In the genomic region with DNA sequence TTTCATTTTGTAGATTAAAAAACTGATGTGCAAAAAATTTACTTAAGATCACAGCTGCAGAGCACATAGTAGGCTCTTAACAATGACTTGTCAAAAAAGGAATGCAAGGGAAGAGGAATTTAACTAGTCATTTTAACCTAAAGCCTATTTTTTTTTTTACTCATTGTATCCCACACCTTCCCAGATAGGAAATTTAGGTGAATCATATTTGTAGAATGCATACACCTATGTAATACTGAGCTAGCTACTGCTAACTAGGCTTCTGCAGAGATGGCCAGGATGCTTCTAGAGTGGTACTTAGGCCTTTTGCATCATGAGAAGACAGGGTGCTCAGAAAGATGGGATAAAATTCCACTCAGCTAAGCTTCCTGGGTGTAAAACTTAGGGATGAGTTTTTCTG, we compare ENCODE assay signal across 20 cellular contexts.
A peak's percentile ranks its signal among the peaks of the same experiment; 100 is the strongest.
DNase-seq lines count a peak whose midpoint lies in the region; ATAC-seq, FAIRE-seq and TF ChIP-seq lines count a peak whose summit lies in the region.
"Had no signal": no experiment of that assay in that cellular context is flagged by ENCODE, and none has a peak within 500 bp of the region (broad histone marks: within the 10 kb centered on the region; RNA-seq: fewer than 3 reads in every experiment).

No MANE protein-coding gene starts in this region.

- FAIRE-seq in RCC 7860 (lab: Jason Lieb, UNC) = no peak
- FAIRE-seq: G401.6 had no signal

- peak overlapping the region; percentile 88 for H3K27ac Mint-ChIP-seq in Caco-2 (ENCODE audit: unreplicated experiment)

- H3K4me1 ChIP-seq in Caco-2 (peaks cover 92% of the 10 kb centered on the region), trophoblast cell (ENCODE audit: control insufficient read depth in 1 of 2, insufficient read depth in 2 of 2, low read length in 2 of 2) (peaks cover 0 to 5% of the 10 kb centered on the region in 2 experiments)

- H3K9me3 ChIP-seq in Caco-2 (peaks cover 2% of the 10 kb centered on the region; the same call in 1 of the 2 replicates), trophoblast cell (ENCODE audit: insufficient read depth, low read depth, low read length) (no peaks in the 10 kb centered on the region)

- no peaks in the 10 kb centered on the region for H3K79me2 ChIP-seq in trophoblast cell (ENCODE audit: control insufficient read depth, insufficient read depth, low read length, poor library complexity)

- no peak overlapping the region for H3K23ac ChIP-seq in trophoblast cell (ENCODE audit: low read length)

- H2AK5ac ChIP-seq in trophoblast cell (ENCODE audit: low read length) = no peak overlapping the region

- peaks cover 4% of the 10 kb centered on the region for H3K36me3 ChIP-seq in Caco-2 (ENCODE audit: control insufficient read depth, insufficient read depth, low read length)
- no peaks in the 10 kb centered on the region for H3K36me3 ChIP-seq in trophoblast cell (ENCODE audit: control insufficient read depth in 1 of 2, insufficient read depth in 2 of 2, low read length in 2 of 2)

- CTCF ChIA-PET in Caco-2 (lab: Charles Lee) = no interaction called here

- no peak overlapping the region for H4K8ac ChIP-seq in trophoblast cell (ENCODE audit: low read depth, low read length)

- H3K27me3 Mint-ChIP-seq in Caco-2 (ENCODE audit: insufficient read depth, unreplicated experiment) = no peaks in the 10 kb centered on the region

- no peak overlapping the region for H2AFZ ChIP-seq in trophoblast cell (ENCODE audit: insufficient read depth, low read length, poor library complexity)
- H2AFZ ChIP-seq: PC-9 had no signal

- no peak overlapping the region for H3K14ac ChIP-seq in trophoblast cell (ENCODE audit: low read length)

- POLR2A ChIA-PET in Caco-2 (lab: Charles Lee) = no interaction called here

- no peak overlapping the region for H2BK120ac ChIP-seq in trophoblast cell (ENCODE audit: insufficient read depth, low read length, poor library complexity)

- peak overlapping the region; percentile 52 for H2BK12ac ChIP-seq in trophoblast cell (ENCODE audit: low read length)

- H2BK5ac ChIP-seq in trophoblast cell (ENCODE audit: low read depth, low read length, poor library complexity) = no peak overlapping the region

- DNase-seq in Caco-2 = no peak
- peak; percentile 7 for DNase-seq in RCC 7860 (ENCODE audit: low spot score)
- peak; percentile 65 for DNase-seq in epithelial cell of esophagus (ENCODE audit: low read depth)
- peak in 1 of 2 donors; percentile 32 for DNase-seq in trophoblast cell
- DNase-seq in NCI-H128 (lab: John Stamatoyannopoulos, UW; ENCODE audit: unreplicated experiment) = no peak
- no peak for DNase-seq in foreskin melanocyte
- DNase-seq: DMS53; Karpas-422; NCI-H1092 treated with DMSO at 0.1 percent for 48 hours; NCI-H1436 treated with DMSO at 0.1 percent for 48 hours; NCI-H1930; NCI-H2107; NCI-H526; NK-92 treated with Interleukin-12 subunit alpha and Interleukin-12 subunit beta, amount 100 ng/mL, for 24 hours; RPMI8226; SHP77 had no signal

- H3K27ac ChIP-seq in trophoblast cell (ENCODE audit: low read depth, low read length) = no peak overlapping the region
- H3K27ac ChIP-seq: PC-9 had no signal

- peaks cover 39% of the 10 kb centered on the region for H3K36me3 Mint-ChIP-seq in Caco-2 (ENCODE audit: insufficient read depth, unreplicated experiment)

- no peak overlapping the region for H3K4me3 Mint-ChIP-seq in Caco-2 (ENCODE audit: unreplicated experiment)

- H3K4me1 Mint-ChIP-seq in Caco-2 (ENCODE audit: low read depth, unreplicated experiment) = peaks cover 72% of the 10 kb centered on the region

- no peak overlapping the region for H4K91ac ChIP-seq in trophoblast cell (ENCODE audit: low read depth, low read length)

- intact Hi-C loops in Caco-2 (cut with micrococcal nuclease; ENCODE audit: unreplicated experiment) = loop anchor here (5.0 to 10.0 kb wide), 4 partner anchors 137 to 1800 kb away; no protein-coding TSS in a partner anchor

- H3K9me3 Mint-ChIP-seq in Caco-2 (ENCODE audit: unreplicated experiment) = peaks cover 12% of the 10 kb centered on the region

- ATAC-seq in GM21526 (IDR thresholded peaks at IDR 0.05; ENCODE audit: low FRiP score, unreplicated experiment) = no peak
- ATAC-seq: HCT116 had no signal

- no peak overlapping the region for H3K4me2 ChIP-seq in trophoblast cell (ENCODE audit: low read length)
- H3K4me2 ChIP-seq: PC-9 had no signal

- no TSS peak for BruUV-seq in Caco-2 (replicated peaks; lab: Mats Ljungman, UMichigan)

- H3K79me1 ChIP-seq in trophoblast cell (ENCODE audit: low read length) = peaks cover 8% of the 10 kb centered on the region

- no peak for TF ChIP-seq CTCF in Caco-2 (IDR thresholded peaks at IDR 0.05; ENCODE audit: insufficient read depth in 1 of 2, low read depth in 1 of 2, low read length in 1 of 2, severe bottlenecking in 1 of 2, unreplicated experiment in 1 of 2)
- TF ChIP-seq CTCF in epithelial cell of esophagus (IDR thresholded peaks at IDR 0.05; ENCODE audit: insufficient read depth, low read depth, low read length, missing control alignments) = no peak

- no peak overlapping the region for H3K9ac ChIP-seq in trophoblast cell (ENCODE audit: low read length)

- H4K12ac ChIP-seq in trophoblast cell (ENCODE audit: low read depth, low read length) = no peak overlapping the region

- H3K27me3 ChIP-seq in Caco-2 (replicated peaks; ENCODE audit: control insufficient read depth, insufficient read depth, low read length) (no peaks in the 10 kb centered on the region), trophoblast cell (ENCODE audit: insufficient read depth, low read length) (no peaks in the 10 kb centered on the region)

- no peak overlapping the region for H3K18ac ChIP-seq in trophoblast cell (ENCODE audit: low read length)

- H3K4ac ChIP-seq in trophoblast cell (ENCODE audit: low read depth, low read length) = no peak overlapping the region

- H3K4me3 ChIP-seq in Caco-2 (ENCODE audit: low read depth, low read length) (no peak overlapping the region), epithelial cell of esophagus (ENCODE audit: low read length) (no peak overlapping the region), trophoblast cell (ENCODE audit: low read depth, low read length) (no peak overlapping the region)
- H3K4me3 ChIP-seq: PC-9 had no signal

Comparison
In these comparisons a context has a peak if more than half of its experiments do, and no peak if none do; other contexts are left out.
1. DNase-seq: peak in RCC 7860 (single experiment) and epithelial cell of esophagus (single experiment); none in Caco-2 (0 of 2), NCI-H128 (single experiment) and foreskin melanocyte (single experiment).